Comparison of ENCODE assay signal across 33 cellular contexts in genomic region chr12:120990487-120991055, GRCh38. TPM values are rescaled to one million over a fixed set of nuclear protein-coding genes. Genes with fewer than 3 reads are reported as not detected.
"Had no signal": no experiment of that assay in that cellular context is flagged by ENCODE, and none has a peak within 500 bp of the region (broad histone marks: within the 10 kb centered on the region; RNA-seq: fewer than 3 reads in every experiment).

No MANE protein-coding gene starts in this region.

- H3K27ac Mint-ChIP-seq: naive thymus-derived CD4-positive, alpha-beta T cell; natural killer cell; nephron; neural progenitor cell; stimulated activated memory B cell treated with anti-CD40 and anti-IgM and Interleukin-4, amounts not matched to agents 10 μg/mL and 1 μg/mL and 100 μg/mL, for 72 hours; type B pancreatic cell had no signal

- H3K9ac ChIP-seq: neural progenitor cell, parathyroid adenoma had no signal

- H3K27ac ChIP-seq: neural progenitor cell, ovary, parathyroid adenoma, psoas muscle, skin epidermis, spleen, suprapubic skin, testis, tibial artery, transverse colon, upper lobe of right lung, uterus had no signal

- H3K79me2 ChIP-seq: parathyroid adenoma had no signal

- H3K36me3 ChIP-seq: neural progenitor cell, ovary, spleen, suprapubic skin, tibial artery, transverse colon, upper lobe of right lung, uterus had no signal

- H3K9me3 Mint-ChIP-seq: nephron, neural progenitor cell, type B pancreatic cell had no signal

- H2AFZ ChIP-seq: neural progenitor cell, parathyroid adenoma had no signal

- H3K4me2 ChIP-seq: neural progenitor cell, smooth muscle cell had no signal

- H3K36me3 Mint-ChIP-seq: natural killer cell; neural progenitor cell; stimulated activated memory B cell treated with anti-CD40 and anti-IgM and Interleukin-4, amounts not matched to agents 10 μg/mL and 1 μg/mL and 100 μg/mL, for 72 hours; type B pancreatic cell had no signal

- H3K27me3 ChIP-seq: neural progenitor cell, ovary, suprapubic skin, testis, transverse colon, upper lobe of right lung, uterus had no signal

- H3K4me1 Mint-ChIP-seq: natural killer cell; nephron; neural progenitor cell; stimulated activated memory B cell treated with anti-CD40 and anti-IgM and Interleukin-4, amounts not matched to agents 10 μg/mL and 1 μg/mL and 100 μg/mL, for 72 hours; stimulated activated naive CD8-positive, alpha-beta T cell treated with anti-CD3 and anti-CD28 coated beads, Interleukin-15, amount 100 ng/mL, for 72 hours had no signal

- H3K4me3 ChIP-seq: neural progenitor cell, ovary, psoas muscle, skin epidermis, smooth muscle cell, spleen, suprapubic skin, testis, tibial artery, transverse colon, upper lobe of right lung, uterus had no signal

- H3K4me3 Mint-ChIP-seq: naive thymus-derived CD4-positive, alpha-beta T cell; natural killer cell; nephron; neural progenitor cell; stimulated activated memory B cell treated with anti-CD40 and anti-IgM and Interleukin-4, amounts not matched to agents 10 μg/mL and 1 μg/mL and 100 μg/mL, for 72 hours; stimulated activated naive CD8-positive, alpha-beta T cell treated with anti-CD3 and anti-CD28 coated beads, Interleukin-15, amount 100 ng/mL, for 72 hours; type B pancreatic cell had no signal

- H3K9me3 ChIP-seq: ovary, psoas muscle, spleen, suprapubic skin, testis, tibial artery, transverse colon, upper lobe of right lung, uterus had no signal

- H3K4me1 ChIP-seq: neural progenitor cell, parathyroid adenoma, psoas muscle, spleen, suprapubic skin, testis, tibial artery, transverse colon, upper lobe of right lung, uterus had no signal

- DNase-seq: naive thymus-derived CD4-positive, alpha-beta T cell; natural killer cell; occipital lobe; ovary; psoas muscle; right cardiac atrium; spleen; stimulated activated CD4-positive, alpha-beta T cell treated with anti-CD3 and anti-CD28 coated beads, Interleukin-12 subunit alpha, Interleukin-12 subunit beta, amount 100 ng/mL, for 4 hours; stimulated activated CD4-positive, alpha-beta T cell treated with anti-CD3 and anti-CD28 coated beads, Interleukin-1b, Interleukin-23, amount 100 ng/mL, for 48 hours; stimulated activated CD4-positive, alpha-beta T cell treated with anti-CD3 and anti-CD28 coated beads, Interleukin-4, amount 100 ng/mL, for 1 hour; stimulated activated CD4-positive, alpha-beta T cell treated with anti-CD3 and anti-CD28 coated beads, Interleukin-4, amount 100 ng/mL, for 4 hours; stimulated activated CD8-positive, alpha-beta memory T cell treated with anti-CD3 and anti-CD28 coated beads, Interleukin-4, amount 100 ng/mL, for 48 hours; stimulated activated naive CD4-positive, alpha-beta T cell; stimulated activated naive CD8-positive, alpha-beta T cell treated with anti-CD3 and anti-CD28 coated beads, Interleukin-15, amount 100 ng/mL, for 72 hours; stimulated activated naive CD8-positive, alpha-beta T cell treated with anti-CD3 and anti-CD28 coated beads, Interleukin-15, Interleukin-2, amounts not matched to agents 100 U/mL and 50 U/mL, for 24 hours; substantia nigra; testis; tibial artery; transverse colon; upper lobe of right lung; uterus had no signal

- ATAC-seq: naive thymus-derived CD4-positive, alpha-beta T cell; natural killer cell; psoas muscle; right cardiac atrium; sciatic nerve; stimulated activated memory B cell treated with anti-CD40 and anti-IgM and Interleukin-4, amounts not matched to agents 10 μg/mL and 1 μg/mL and 100 μg/mL, for 72 hours; stimulated activated naive CD8-positive, alpha-beta T cell treated with anti-CD3 and anti-CD28 coated beads, Interleukin-15, amount 100 ng/mL, for 72 hours; stimulated activated naive CD8-positive, alpha-beta T cell treated with anti-CD3 and anti-CD28 coated beads, Interleukin-15, Interleukin-2, amounts not matched to agents 100 U/mL and 50 U/mL, for 24 hours; upper lobe of right lung had no signal

RNA-seq across cellular contexts. Expression of gene HNF1A, which starts 12.2 kb away (rescaled TPM):
- total RNA-seq: naive thymus-derived CD4-positive, alpha-beta T cell; natural killer cell; occipital lobe; osteoblast; psoas muscle; right cardiac atrium; sciatic nerve; spleen; upper lobe of right lung; urinary bladder had no signal
- polyA plus RNA-seq: naive thymus-derived CD4-positive, alpha-beta T cell; neural cell; smooth muscle cell; spleen had no signal

RNA-seq across cellular contexts. Expression of gene OASL, which starts 48.5 kb away (rescaled TPM):
- total RNA-seq: smooth muscle cell had no signal
- polyA plus RNA-seq: smooth muscle cell had no signal
